Comparison of ENCODE assay signal across 1 cellular context in the genomic region with DNA sequence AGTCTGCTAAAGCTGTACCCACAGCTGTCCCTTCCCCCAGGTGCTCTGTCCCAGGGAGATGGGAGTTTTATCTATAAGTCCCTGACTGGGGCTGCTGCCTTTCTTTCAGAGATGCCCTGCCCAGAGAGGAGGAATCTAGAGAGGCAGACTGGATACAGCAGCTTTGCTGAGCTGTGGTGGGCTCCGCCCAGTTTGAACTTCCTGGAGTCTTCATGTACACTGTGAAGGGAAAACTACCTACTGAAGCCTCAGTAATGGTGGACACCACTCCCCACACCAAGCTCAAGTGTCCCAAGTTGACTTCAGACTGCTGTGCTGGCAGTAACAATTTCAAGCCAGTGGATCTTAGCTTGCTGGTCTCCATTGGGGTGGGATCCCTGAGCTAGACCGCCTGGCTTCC.
A peak's percentile ranks its signal among the peaks of the same experiment; 100 is the strongest.
TF ChIP-seq lines count a peak whose summit lies in the region.

No MANE protein-coding gene starts in this region.

TF ChIP-seq in K562, 482 proteins besides CTCF, POLR2A, EP300 and RAD21 (continued from another document):
- TF ChIP-seq CBFA2T3 (IDR thresholded peaks at IDR 0.05), result peak; percentile 39
